In genomic region chr17:3003401-3004149, GRCh38 we compare ENCODE assay signal across 8 cellular contexts. TPM values are rescaled to one million over a fixed set of nuclear protein-coding genes. Genes with fewer than 3 reads are reported as not detected.
DNase-seq lines count a peak whose midpoint lies in the region; ATAC-seq and TF ChIP-seq lines count a peak whose summit lies in the region.

No MANE protein-coding gene starts in this region.

- H3K27ac ChIP-seq in CD8-positive, alpha-beta T cell (ENCODE audit: low read depth, low read length) = peak overlapping the region; percentile 57

- no peaks in the 10 kb centered on the region for H3K9me3 Mint-ChIP-seq in CD8-positive, alpha-beta T cell
- H3K9me3 Mint-ChIP-seq in chondrocyte (ENCODE audit: low read depth) (no peaks in the 10 kb centered on the region), naive B cell (no peaks in the 10 kb centered on the region)

- intact Hi-C loops in CD8-positive, alpha-beta T cell (cut with DNase I, micrococcal nuclease) = no loop called here

- CTCF ChIA-PET in CD8-positive, alpha-beta T cell (lab: Charles Lee) = interaction anchor here (0.6 to 13.4 kb wide), 5 partner anchors 9 to 220 kb away, joined by 3 to 167 read pairs (median 3); no protein-coding TSS in a partner anchor

- peak overlapping the region; percentile 83 for H3K4me3 Mint-ChIP-seq in CD8-positive, alpha-beta T cell
- H3K4me3 Mint-ChIP-seq in chondrocyte (ENCODE audit: unreplicated experiment) (no peak overlapping the region), naive B cell (peak overlapping the region; percentile 79 to 98 (median 90))

- H3K36me3 ChIP-seq in CD8-positive, alpha-beta T cell (ENCODE audit: insufficient read depth, low read length) = no peaks in the 10 kb centered on the region

- peak overlapping the region; percentile 84 for H3K4me3 ChIP-seq in CD8-positive, alpha-beta T cell (ENCODE audit: low read depth, low read length)

- peak overlapping the region; percentile 86 for H3K27ac Mint-ChIP-seq in CD8-positive, alpha-beta T cell
- H3K27ac Mint-ChIP-seq in chondrocyte (ENCODE audit: unreplicated experiment) (peak overlapping the region; percentile 85), naive B cell (peak overlapping the region; percentile 64 to 100 (median 99))

- in situ Hi-C loops in KBM-7 (cut with MboI; ENCODE audit: low pct_unique_long_range_greater_than_20kb, low sequenced_read_pairs) = no loop called here

- H3K36me3 Mint-ChIP-seq in CD8-positive, alpha-beta T cell = peaks cover 32% of the 10 kb centered on the region
- no peaks in the 10 kb centered on the region for H3K36me3 Mint-ChIP-seq in chondrocyte (ENCODE audit: low read depth)
- peaks cover 6 to 19% of the 10 kb centered on the region in 2 donors for H3K36me3 Mint-ChIP-seq in naive B cell

- TF ChIP-seq CTCF in CD8-positive, alpha-beta T cell (IDR thresholded peaks at IDR 0.05) = no peak
- no peak for TF ChIP-seq CTCF in chondrocyte (IDR thresholded peaks at IDR 0.05)

- POLR2A ChIA-PET in CD8-positive, alpha-beta T cell (lab: Charles Lee) = no interaction called here

- H3K4me1 ChIP-seq in CD8-positive, alpha-beta T cell (ENCODE audit: insufficient read depth, low read length) = peaks cover 28% of the 10 kb centered on the region

- H3K9me3 ChIP-seq in CD8-positive, alpha-beta T cell (ENCODE audit: low read length) = no peaks in the 10 kb centered on the region

- peaks cover 29% of the 10 kb centered on the region for H3K4me1 Mint-ChIP-seq in CD8-positive, alpha-beta T cell (ENCODE audit: low read depth)
- peaks cover 21% of the 10 kb centered on the region for H3K4me1 Mint-ChIP-seq in chondrocyte (ENCODE audit: low read depth)
- peaks cover 40 to 56% (median 52%) of the 10 kb centered on the region in 3 donors for H3K4me1 Mint-ChIP-seq in naive B cell

- H3K27me3 ChIP-seq in CD8-positive, alpha-beta T cell (ENCODE audit: insufficient read depth, low read length) = no peaks in the 10 kb centered on the region

- H3K27me3 Mint-ChIP-seq in CD8-positive, alpha-beta T cell (ENCODE audit: low read depth) = no peaks in the 10 kb centered on the region
- H3K27me3 Mint-ChIP-seq in chondrocyte (ENCODE audit: low read depth) (no peaks in the 10 kb centered on the region), naive B cell (no peaks in the 10 kb centered on the region)

- DNase-seq in CD8-positive, alpha-beta T cell = no peak
- DNase-seq in KBM-7 (peak; percentile 86), chondrocyte (ENCODE audit: low spot score) (peak; percentile 62), naive B cell (peak; percentile 80)
- DNase-seq in central memory CD4-positive, alpha-beta T cell = no peak

- ATAC-seq in CD8-positive, alpha-beta T cell = no peak
- ATAC-seq in naive B cell (ENCODE audit: low read depth in 2 of 2) (peak; percentile 63 to 67), GM18498 (IDR thresholded peaks at IDR 0.05; ENCODE audit: unreplicated experiment) (no peak), GM19328 (IDR thresholded peaks at IDR 0.05; ENCODE audit: unreplicated experiment) (no peak), GM18867 (IDR thresholded peaks at IDR 0.05; ENCODE audit: unreplicated experiment) (no peak)

RNA-seq across cellular contexts. Expression of gene OR1D5, which starts 59.8 kb away (rescaled TPM):
- not detected for total RNA-seq in CD8-positive, alpha-beta T cell
- total RNA-seq in chondrocyte = not detected in 3 replicates
- polyA plus RNA-seq in naive B cell (ENCODE audit: low read depth in 6 of 6) = not detected

Comparison
In these comparisons a context has a peak if more than half of its experiments do, and no peak if none do; other contexts are left out.
1. ATAC-seq: peak in naive B cell (2 of 2); none in CD8-positive, alpha-beta T cell (single experiment), GM18498 (single experiment), GM19328 (single experiment) and GM18867 (single experiment).
2. DNase-seq: peak in KBM-7 (single experiment), chondrocyte (single experiment) and naive B cell (single experiment); none in CD8-positive, alpha-beta T cell (0 of 7) and central memory CD4-positive, alpha-beta T cell (single experiment).
3. Peak in every context shown above with its lines, with median percentiles within 50 percentile points of each other: H3K27ac Mint-ChIP-seq.